ENCODE assay signal across 8 cellular contexts in the genomic region with DNA sequence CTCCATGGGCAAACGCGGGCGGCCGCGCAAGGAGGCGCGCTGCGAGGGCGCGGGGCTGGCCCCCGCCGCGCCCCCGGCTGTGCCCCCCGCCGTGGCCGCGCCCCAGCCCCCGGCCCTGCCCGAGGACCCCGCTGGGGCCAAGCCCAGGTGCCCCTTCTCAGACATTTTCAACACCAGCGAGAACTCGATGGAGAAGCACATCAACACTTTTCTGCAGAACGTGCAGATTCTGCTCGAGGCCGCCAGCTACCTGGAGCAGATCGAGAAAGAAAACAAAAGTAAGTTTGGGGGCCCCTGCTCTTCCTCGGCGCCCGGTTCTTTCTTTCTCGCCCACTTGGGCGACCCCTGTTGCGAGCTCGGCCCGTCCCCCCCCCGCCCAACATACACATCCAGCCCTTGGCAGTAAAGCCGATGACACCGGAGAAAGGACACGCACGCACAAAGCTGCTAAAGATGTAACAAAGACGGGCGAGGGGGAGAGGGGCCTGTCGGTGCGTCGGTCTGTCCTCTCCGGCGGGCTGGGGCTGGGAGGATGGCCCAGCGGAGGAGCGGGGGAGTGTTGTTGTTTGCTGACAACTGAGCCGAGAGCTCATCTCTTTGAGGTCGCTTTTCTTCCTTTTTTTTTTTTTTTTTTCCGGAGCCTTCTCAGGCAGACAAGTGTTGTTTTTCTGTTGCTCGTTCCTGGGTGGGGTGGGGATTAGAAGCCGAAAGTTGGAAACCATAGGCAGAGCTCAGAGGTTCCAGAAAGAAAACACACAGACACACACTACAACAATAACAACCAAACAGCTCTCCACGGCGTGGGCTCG. TPM values are rescaled to one million over a fixed set of nuclear protein-coding genes. Genes with fewer than 3 reads are reported as not detected.
DNase-seq lines count a peak whose midpoint lies in the region; ATAC-seq and TF ChIP-seq lines count a peak whose summit lies in the region.

No MANE protein-coding gene starts in this region.

- H3K27ac ChIP-seq in CD8-positive, alpha-beta T cell (ENCODE audit: low read depth, low read length), result peak overlapping the region; percentile 8
- no peak overlapping the region for H3K27ac ChIP-seq in PC-3 (ENCODE audit: low read length)

- intact Hi-C loops in CD8-positive, alpha-beta T cell (cut with DNase I, micrococcal nuclease), result loop anchor here (1.0 to 10.0 kb wide), 8 partner anchors 51 to 657 kb away; a partner anchor contains a TSS
- intact Hi-C loops in PC-3 (cut with micrococcal nuclease), result loop anchor here (5.0 kb wide), 1 partner anchor 36 kb away; no protein-coding TSS in a partner anchor
- intact Hi-C loops in posterior vena cava (cut with DNase I), result loop anchor here (5.0 to 10.0 kb wide), 2 partner anchors 63 to 66 kb away; no protein-coding TSS in a partner anchor

- CTCF ChIA-PET in CD8-positive, alpha-beta T cell (lab: Charles Lee), result interaction anchor here (0.7 to 9.6 kb wide), 15 partner anchors 12 to 339 kb away, joined by 3 to 87 read pairs (median 4); a partner anchor contains a TSS
- CTCF ChIA-PET in PC-3 (lab: Charles Lee), result interaction anchor here (1.1 to 1.3 kb wide), 2 partner anchors 70 to 324 kb away, joined by 6 to 9 read pairs; no protein-coding TSS in a partner anchor

- peak in 5 of 7 experiments; percentile 31 to 68 (median 57) for DNase-seq in CD8-positive, alpha-beta T cell
- DNase-seq in HFFc6 (peak; percentile 13), PC-3 (peak; percentile 22), glutamatergic neuron (peak; percentile 61), posterior vena cava (ENCODE audit: low spot score) (peak; percentile 83), mucosa of gallbladder (ENCODE audit: low spot score) (no peak)
- peak in 3 of 4 experiments; percentile 13 to 46 (median 38) for DNase-seq in activated naive CD4-positive, alpha-beta T cell (lab: John Stamatoyannopoulos, UW)

- H3K9me3 Mint-ChIP-seq in CD8-positive, alpha-beta T cell, result no peaks in the 10 kb centered on the region
- H3K9me3 Mint-ChIP-seq in HFFc6, result no peaks in the 10 kb centered on the region
- H3K9me3 Mint-ChIP-seq in glutamatergic neuron (ENCODE audit: unreplicated experiment), result peaks cover 24% of the 10 kb centered on the region

- H3K9me3 ChIP-seq in CD8-positive, alpha-beta T cell (ENCODE audit: low read length), result no peaks in the 10 kb centered on the region
- H3K9me3 ChIP-seq in PC-3 (ENCODE audit: low read length), result no peaks in the 10 kb centered on the region

- peak overlapping the region; percentile 95 for H3K4me3 Mint-ChIP-seq in CD8-positive, alpha-beta T cell
- peak overlapping the region; percentile 95 for H3K4me3 Mint-ChIP-seq in HFFc6
- H3K4me3 Mint-ChIP-seq in glutamatergic neuron (ENCODE audit: unreplicated experiment), result peak overlapping the region; percentile 97

- peak overlapping the region; percentile 91 for H2AFZ ChIP-seq in PC-3 (ENCODE audit: low read length)

- H3K27me3 Mint-ChIP-seq in CD8-positive, alpha-beta T cell (ENCODE audit: low read depth), result peaks cover 15% of the 10 kb centered on the region
- H3K27me3 Mint-ChIP-seq in HFFc6 (ENCODE audit: insufficient read depth), result peaks cover 13% of the 10 kb centered on the region
- peaks cover 30% of the 10 kb centered on the region for H3K27me3 Mint-ChIP-seq in glutamatergic neuron (ENCODE audit: unreplicated experiment)

- peak overlapping the region; percentile 33; the same call in 1 of the 2 replicates for H3K9ac ChIP-seq in PC-3 (ENCODE audit: low read length)

- POLR2A ChIA-PET in CD8-positive, alpha-beta T cell (lab: Charles Lee), result interaction anchor here (0.6 to 6.2 kb wide), 22 partner anchors 8 to 711 kb away, joined by 3 to 77 read pairs (median 4); a partner anchor contains a TSS
- POLR2A ChIA-PET in PC-3 (lab: Charles Lee; ENCODE audit: unreplicated experiment), result interaction anchor here (0.5 to 0.8 kb wide), 5 partner anchors 35 to 269 kb away, joined by 3 to 17 read pairs (median 12); a partner anchor contains a TSS

- H3K4me3 ChIP-seq in CD8-positive, alpha-beta T cell (ENCODE audit: low read depth, low read length), result peak overlapping the region; percentile 65
- H3K4me3 ChIP-seq in PC-3 (ENCODE audit: low read length), result peak overlapping the region; percentile 95

- peaks cover 40% of the 10 kb centered on the region for H3K4me1 Mint-ChIP-seq in CD8-positive, alpha-beta T cell (ENCODE audit: low read depth)
- H3K4me1 Mint-ChIP-seq in HFFc6 (ENCODE audit: low read depth) (peaks cover 35% of the 10 kb centered on the region), glutamatergic neuron (ENCODE audit: low read depth, unreplicated experiment) (peaks cover 16% of the 10 kb centered on the region)

- H3F3A ChIP-seq in PC-3 (ENCODE audit: low read length, unreplicated experiment), result no peaks in the 10 kb centered on the region

- H3K36me3 ChIP-seq in CD8-positive, alpha-beta T cell (ENCODE audit: insufficient read depth, low read length), result no peaks in the 10 kb centered on the region
- no peaks in the 10 kb centered on the region for H3K36me3 ChIP-seq in PC-3 (ENCODE audit: low read depth, low read length)

- no peaks in the 10 kb centered on the region for H3K79me2 ChIP-seq in PC-3 (ENCODE audit: low read length)

- H4K20me1 ChIP-seq in PC-3 (ENCODE audit: low read length), result no peaks in the 10 kb centered on the region

- H3K27ac Mint-ChIP-seq in CD8-positive, alpha-beta T cell, result peak overlapping the region; percentile 94
- H3K27ac Mint-ChIP-seq in HFFc6, result peak overlapping the region; percentile 71
- peak overlapping the region; percentile 94 for H3K27ac Mint-ChIP-seq in glutamatergic neuron (ENCODE audit: unreplicated experiment)

- TF ChIP-seq CTCF in CD8-positive, alpha-beta T cell (IDR thresholded peaks at IDR 0.05), result no peak
- TF ChIP-seq CTCF in HFFc6 (IDR thresholded peaks at IDR 0.05) (no peak), PC-3 (conservative IDR thresholded peaks at IDR 0.05; ENCODE audit: low read depth, low read length) (no peak), glutamatergic neuron (IDR thresholded peaks at IDR 0.05; ENCODE audit: partially characterized antibody, unreplicated experiment) (no peak)

- peaks cover 18% of the 10 kb centered on the region for H3K36me3 Mint-ChIP-seq in CD8-positive, alpha-beta T cell
- H3K36me3 Mint-ChIP-seq in HFFc6 (ENCODE audit: low read depth) (no peaks in the 10 kb centered on the region), glutamatergic neuron (ENCODE audit: unreplicated experiment) (no peaks in the 10 kb centered on the region)

- TSS peak; percentile 36 for BruUV-seq in PC-3 (replicated peaks; lab: Mats Ljungman, UMichigan)

- peaks cover 22% of the 10 kb centered on the region for H3K4me1 ChIP-seq in CD8-positive, alpha-beta T cell (ENCODE audit: insufficient read depth, low read length)
- no peaks in the 10 kb centered on the region for H3K4me1 ChIP-seq in PC-3 (ENCODE audit: insufficient read depth, low read length)

- no peak for ATAC-seq in CD8-positive, alpha-beta T cell
- peak; percentile 5 for ATAC-seq in PC-3
- no peak for ATAC-seq in GM18868 (IDR thresholded peaks at IDR 0.05; ENCODE audit: unreplicated experiment)

- H3K9me2 ChIP-seq in PC-3 (replicated peaks; ENCODE audit: low read length), result no peaks in the 10 kb centered on the region

- H3K4me2 ChIP-seq in PC-3 (ENCODE audit: low read length), result peak overlapping the region; percentile 95

- H3K27me3 ChIP-seq in CD8-positive, alpha-beta T cell (ENCODE audit: insufficient read depth, low read length), result no peaks in the 10 kb centered on the region
- no peaks in the 10 kb centered on the region for H3K27me3 ChIP-seq in PC-3 (ENCODE audit: low read length)

RNA-seq across cellular contexts. Expression of a gene that starts 0.6 kb away (rescaled TPM):
- total RNA-seq in CD8-positive, alpha-beta T cell, result 10 to 100 TPM; 55.3 to 57.0 TPM
- total RNA-seq in HFFc6 (2021; fragmentation: NEBNext Ultra II Directional; extraction: Animal tissue kit (Norgen Biotek cat#: 25700)), result 10 to 100 TPM in 2 of 6 experiments, 1 to 10 TPM in 4; 5.2 to 11.2 (median 6.2) TPM
- total RNA-seq in PC-3 (2014; rRNA removed) (15.6 and 18.0 TPM in 2 replicates), glutamatergic neuron (ENCODE audit: unreplicated experiment) (48.1 TPM), posterior vena cava (10 to 100 TPM; 45.5 to 51.9 TPM), mucosa of gallbladder (58.8 TPM)
